Comparison of ENCODE assay signal across 23 cellular contexts in the genomic region with DNA sequence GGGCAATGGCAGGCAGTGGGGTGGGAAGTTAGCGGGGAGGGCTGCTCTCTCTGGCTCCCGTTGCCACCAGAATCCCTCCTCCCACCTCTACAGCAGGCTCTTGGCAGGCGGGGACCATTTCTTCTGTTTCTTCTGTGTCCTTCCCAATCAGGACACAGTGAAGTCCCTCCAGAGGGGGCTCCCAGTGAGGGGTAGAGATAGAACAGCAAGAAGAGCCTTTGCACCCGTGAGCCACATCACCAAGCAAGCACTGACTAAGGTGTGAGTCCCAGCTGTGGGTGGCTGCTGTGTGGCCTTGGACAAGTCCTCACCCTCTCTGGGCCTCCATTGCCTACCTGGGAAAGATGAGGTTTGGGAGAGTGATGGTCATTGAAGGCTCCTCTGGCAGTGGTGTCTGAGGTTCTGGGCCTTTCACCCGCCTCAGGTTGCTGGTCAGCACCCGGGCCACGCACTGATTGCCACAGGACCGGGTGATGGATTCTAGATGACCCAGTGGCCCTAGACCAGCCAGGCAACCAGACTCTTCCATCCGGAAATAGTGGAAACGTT.
"Had no signal": no experiment of that assay in that cellular context is flagged by ENCODE, and none has a peak within 500 bp of the region (broad histone marks: within the 10 kb centered on the region; RNA-seq: fewer than 3 reads in every experiment).

No MANE protein-coding gene starts in this region.

- H2AFZ ChIP-seq: neural progenitor cell had no signal

- H3K4me2 ChIP-seq: neural progenitor cell had no signal

- H3K27me3 ChIP-seq: body of pancreas, neural progenitor cell, right lobe of liver, testis, transverse colon had no signal

- H3K4me1 ChIP-seq: body of pancreas, right lobe of liver, testis, transverse colon had no signal

- H3K36me3 ChIP-seq: neural progenitor cell, right lobe of liver, transverse colon had no signal

- H3K9ac ChIP-seq: neural progenitor cell had no signal

- H3K4me3 ChIP-seq: body of pancreas, neural progenitor cell, right lobe of liver, testis, transverse colon had no signal

- H3K27ac ChIP-seq: body of pancreas, neural progenitor cell, right lobe of liver, testis, transverse colon had no signal

- FAIRE-seq: endothelial cell of umbilical vein, islet of Langerhans had no signal

- DNase-seq: activated CD4-positive, alpha-beta T cell treated with anti-CD3 and anti-CD28 coated beads for 4 hours; activated CD4-positive, alpha-beta T cell treated with anti-CD3 and anti-CD28 coated beads, Interleukin-2, amount 50 U/mL, for 4 hours; activated CD4-positive, CD25-positive, alpha-beta regulatory T cell; activated naive CD4-positive, alpha-beta T cell; activated T-cell treated with anti-CD3 and anti-CD28 coated beads for 4 hours; activated T-cell treated with anti-CD3 and anti-CD28 coated beads, Interleukin-2, amount 50 U/mL, for 72 hours; anterior cingulate cortex; body of pancreas; cortex of kidney; foreskin fibroblast; naive B cell; occipital lobe; stimulated activated CD4-positive, alpha-beta T cell treated with anti-CD3 and anti-CD28 coated beads, Interleukin-12 subunit alpha, Interleukin-12 subunit beta, amount 100 ng/mL, for 4 hours; stimulated activated CD4-positive, alpha-beta T cell treated with anti-CD3 and anti-CD28 coated beads, Interleukin-4, amount 100 ng/mL, for 1 hour; stimulated activated naive CD8-positive, alpha-beta T cell treated with anti-CD3 and anti-CD28 coated beads, Interleukin-15, Interleukin-2, amounts not matched to agents 100 U/mL and 50 U/mL, for 24 hours; testis; transverse colon had no signal

- ATAC-seq: activated naive CD4-positive, alpha-beta T cell treated with anti-CD3 and anti-CD28 coated beads, Interleukin-2, amount 50 U/mL, for 72 hours; activated T-cell treated with anti-CD3 and anti-CD28 coated beads, Interleukin-2, amount 50 U/mL, for 72 hours; body of pancreas; esophagus mucosa; right lobe of liver; stimulated activated naive CD8-positive, alpha-beta T cell treated with anti-CD3 and anti-CD28 coated beads, Interleukin-15, Interleukin-2, amounts not matched to agents 100 U/mL and 50 U/mL, for 24 hours had no signal

- H3K9me3 ChIP-seq: body of pancreas, right lobe of liver, testis, transverse colon had no signal
